Comparison of ENCODE assay signal across 10 cellular contexts in genomic region chr15:74817370-74817737, GRCh38. TPM values are rescaled to one million over a fixed set of nuclear protein-coding genes. Genes with fewer than 3 reads are reported as not detected.
A peak's percentile ranks its signal among the peaks of the same experiment; 100 is the strongest.
DNase-seq lines count a peak whose midpoint lies in the region; ATAC-seq and TF ChIP-seq lines count a peak whose summit lies in the region.
"Had no signal": no experiment of that assay in that cellular context is flagged by ENCODE, and none has a peak within 500 bp of the region (broad histone marks: within the 10 kb centered on the region; RNA-seq: fewer than 3 reads in every experiment).

No MANE protein-coding gene starts in this region.

- no peak overlapping the region for H3K4me3 ChIP-seq in smooth muscle cell

- no peak overlapping the region for H2AFZ ChIP-seq in smooth muscle cell (ENCODE audit: low read depth)

- no peak overlapping the region for H3K4me2 ChIP-seq in smooth muscle cell

- 40% methylated on average over 9 of the region's 9 CpGs for WGBS in smooth muscle cell (ENCODE audit: low lambda C conversion rate)

- H3K36me3 Mint-ChIP-seq in WTC11, result no peaks in the 10 kb centered on the region

- peaks cover 13% of the 10 kb centered on the region for H3K4me1 ChIP-seq in smooth muscle cell (ENCODE audit: low read depth)

- H3K27ac ChIP-seq in smooth muscle cell (ENCODE audit: low read depth), result peak overlapping the region; percentile 56

- peak overlapping the region; percentile 79 for H3K27ac Mint-ChIP-seq in WTC11

- no peaks in the 10 kb centered on the region for H3K79me2 ChIP-seq in smooth muscle cell (ENCODE audit: low read depth)

- peak in 2 of 3 experiments; percentile 54 to 81 for DNase-seq in NCI-H1417 (lab: John Stamatoyannopoulos, UW)
- no peak for DNase-seq in NCI-H1417 treated with DMSO at 0.1 percent for 48 hours (lab: John Stamatoyannopoulos, UW)
- no peak for DNase-seq in WTC11 (ENCODE audit: low spot score)
- DNase-seq in left ventricle myocardium superior, result peak; percentile 77
- no peak for DNase-seq in smooth muscle cell (lab: John Stamatoyannopoulos, UW; ENCODE audit: unreplicated experiment)
- DNase-seq in activated CD4-positive, alpha-beta T cell treated with anti-CD3 and anti-CD28 coated beads, Interleukin-2, amount 50 U/mL, for 1 hour, result no peak
- DNase-seq: ACHN, NCI-H2029 had no signal

- no peaks in the 10 kb centered on the region for H3K9me3 ChIP-seq in smooth muscle cell (replicated peaks; ENCODE audit: low read depth)

- no peaks in the 10 kb centered on the region for H3K36me3 ChIP-seq in smooth muscle cell (ENCODE audit: low read depth)

- no peaks in the 10 kb centered on the region; the same call in 1 of the 2 replicates for H3K27me3 Mint-ChIP-seq in WTC11 (ENCODE audit: low read depth)

- H3K4me3 Mint-ChIP-seq in WTC11, result no peak overlapping the region

- H3K9ac ChIP-seq in smooth muscle cell (ENCODE audit: low read depth), result no peak overlapping the region

- no peaks in the 10 kb centered on the region for H4K20me1 ChIP-seq in smooth muscle cell (ENCODE audit: low read depth)

- H3F3A ChIP-seq in smooth muscle cell (ENCODE audit: low read depth), result no peaks in the 10 kb centered on the region

- H3K9me3 Mint-ChIP-seq in WTC11, result no peaks in the 10 kb centered on the region

- no peaks in the 10 kb centered on the region for H3K27me3 ChIP-seq in smooth muscle cell (ENCODE audit: low read depth)

- POLR2A ChIA-PET in WTC11 (lab: Charles Lee), result no interaction called here

- intact Hi-C loops in left ventricle myocardium superior (cut with micrococcal nuclease), result no loop called here

- ATAC-seq in WTC11 (peak; percentile 61), left ventricle myocardium superior (peak; percentile 84), HG02884 (IDR thresholded peaks at IDR 0.05; ENCODE audit: unreplicated experiment) (no peak), HG02588 (IDR thresholded peaks at IDR 0.05; ENCODE audit: unreplicated experiment) (no peak)

- peaks cover 20% of the 10 kb centered on the region for H3K4me1 Mint-ChIP-seq in WTC11

- no peak for TF ChIP-seq CTCF in WTC11 (IDR thresholded peaks at IDR 0.05)
- no peak for TF ChIP-seq CTCF in smooth muscle cell (IDR thresholded peaks at IDR 0.05; ENCODE audit: borderline replicate concordance, insufficient read depth, poor library complexity, severe bottlenecking)

- CTCF ChIA-PET in WTC11 (lab: Charles Lee), result interaction anchor here (0.6 to 4.0 kb wide), 11 partner anchors 8 to 133 kb away, joined by 3 to 13 read pairs (median 6); partner anchors contain the start of genes CPLX3 and ULK3

TF ChIP-seq in WTC11, 78 proteins besides CTCF, POLR2A, EP300 and RAD21 (continues in another document):
- TF ChIP-seq FOXP1 (CRISPR knock-in tag; IDR thresholded peaks at IDR 0.05; ENCODE audit: borderline replicate concordance) (no peak), TEAD1 (CRISPR knock-in tag; IDR thresholded peaks at IDR 0.05) (no peak), TP53 (CRISPR knock-in tag; IDR thresholded peaks at IDR 0.05) (no peak), PRRX2 (CRISPR knock-in tag; IDR thresholded peaks at IDR 0.05) (no peak), SOX15 (CRISPR knock-in tag; IDR thresholded peaks at IDR 0.05) (no peak), GTF2I (CRISPR knock-in tag; conservative IDR thresholded peaks at IDR 0.05) (no peak), CREM (CRISPR knock-in tag; IDR thresholded peaks at IDR 0.05) (no peak), ATF6 (CRISPR knock-in tag; IDR thresholded peaks at IDR 0.05) (no peak)
- TF ChIP-seq, protein P1, sequence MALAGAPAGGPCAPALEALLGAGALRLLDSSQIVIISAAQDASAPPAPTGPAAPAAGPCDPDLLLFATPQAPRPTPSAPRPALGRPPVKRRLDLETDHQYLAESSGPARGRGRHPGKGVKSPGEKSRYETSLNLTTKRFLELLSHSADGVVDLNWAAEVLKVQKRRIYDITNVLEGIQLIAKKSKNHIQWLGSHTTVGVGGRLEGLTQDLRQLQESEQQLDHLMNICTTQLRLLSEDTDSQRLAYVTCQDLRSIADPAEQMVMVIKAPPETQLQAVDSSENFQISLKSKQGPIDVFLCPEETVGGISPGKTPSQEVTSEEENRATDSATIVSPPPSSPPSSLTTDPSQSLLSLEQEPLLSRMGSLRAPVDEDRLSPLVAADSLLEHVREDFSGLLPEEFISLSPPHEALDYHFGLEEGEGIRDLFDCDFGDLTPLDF (CRISPR knock-in tag; IDR thresholded peaks at IDR 0.05), result no peak
- TF ChIP-seq, protein P2, sequence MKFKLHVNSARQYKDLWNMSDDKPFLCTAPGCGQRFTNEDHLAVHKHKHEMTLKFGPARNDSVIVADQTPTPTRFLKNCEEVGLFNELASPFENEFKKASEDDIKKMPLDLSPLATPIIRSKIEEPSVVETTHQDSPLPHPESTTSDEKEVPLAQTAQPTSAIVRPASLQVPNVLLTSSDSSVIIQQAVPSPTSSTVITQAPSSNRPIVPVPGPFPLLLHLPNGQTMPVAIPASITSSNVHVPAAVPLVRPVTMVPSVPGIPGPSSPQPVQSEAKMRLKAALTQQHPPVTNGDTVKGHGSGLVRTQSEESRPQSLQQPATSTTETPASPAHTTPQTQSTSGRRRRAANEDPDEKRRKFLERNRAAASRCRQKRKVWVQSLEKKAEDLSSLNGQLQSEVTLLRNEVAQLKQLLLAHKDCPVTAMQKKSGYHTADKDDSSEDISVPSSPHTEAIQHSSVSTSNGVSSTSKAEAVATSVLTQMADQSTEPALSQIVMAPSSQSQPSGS (CRISPR knock-in tag; IDR thresholded peaks at IDR 0.05; ENCODE audit: borderline replicate concordance, low read depth), result no peak
- TF ChIP-seq, protein P3, sequence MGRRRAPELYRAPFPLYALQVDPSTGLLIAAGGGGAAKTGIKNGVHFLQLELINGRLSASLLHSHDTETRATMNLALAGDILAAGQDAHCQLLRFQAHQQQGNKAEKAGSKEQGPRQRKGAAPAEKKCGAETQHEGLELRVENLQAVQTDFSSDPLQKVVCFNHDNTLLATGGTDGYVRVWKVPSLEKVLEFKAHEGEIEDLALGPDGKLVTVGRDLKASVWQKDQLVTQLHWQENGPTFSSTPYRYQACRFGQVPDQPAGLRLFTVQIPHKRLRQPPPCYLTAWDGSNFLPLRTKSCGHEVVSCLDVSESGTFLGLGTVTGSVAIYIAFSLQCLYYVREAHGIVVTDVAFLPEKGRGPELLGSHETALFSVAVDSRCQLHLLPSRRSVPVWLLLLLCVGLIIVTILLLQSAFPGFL (CRISPR knock-in tag; IDR thresholded peaks at IDR 0.05; ENCODE audit: borderline replicate concordance), result no peak
- TF ChIP-seq, protein P4, sequence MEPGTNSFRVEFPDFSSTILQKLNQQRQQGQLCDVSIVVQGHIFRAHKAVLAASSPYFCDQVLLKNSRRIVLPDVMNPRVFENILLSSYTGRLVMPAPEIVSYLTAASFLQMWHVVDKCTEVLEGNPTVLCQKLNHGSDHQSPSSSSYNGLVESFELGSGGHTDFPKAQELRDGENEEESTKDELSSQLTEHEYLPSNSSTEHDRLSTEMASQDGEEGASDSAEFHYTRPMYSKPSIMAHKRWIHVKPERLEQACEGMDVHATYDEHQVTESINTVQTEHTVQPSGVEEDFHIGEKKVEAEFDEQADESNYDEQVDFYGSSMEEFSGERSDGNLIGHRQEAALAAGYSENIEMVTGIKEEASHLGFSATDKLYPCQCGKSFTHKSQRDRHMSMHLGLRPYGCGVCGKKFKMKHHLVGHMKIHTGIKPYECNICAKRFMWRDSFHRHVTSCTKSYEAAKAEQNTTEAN (CRISPR knock-in tag; IDR thresholded peaks at IDR 0.05), result no peak
- TF ChIP-seq, protein P5, sequence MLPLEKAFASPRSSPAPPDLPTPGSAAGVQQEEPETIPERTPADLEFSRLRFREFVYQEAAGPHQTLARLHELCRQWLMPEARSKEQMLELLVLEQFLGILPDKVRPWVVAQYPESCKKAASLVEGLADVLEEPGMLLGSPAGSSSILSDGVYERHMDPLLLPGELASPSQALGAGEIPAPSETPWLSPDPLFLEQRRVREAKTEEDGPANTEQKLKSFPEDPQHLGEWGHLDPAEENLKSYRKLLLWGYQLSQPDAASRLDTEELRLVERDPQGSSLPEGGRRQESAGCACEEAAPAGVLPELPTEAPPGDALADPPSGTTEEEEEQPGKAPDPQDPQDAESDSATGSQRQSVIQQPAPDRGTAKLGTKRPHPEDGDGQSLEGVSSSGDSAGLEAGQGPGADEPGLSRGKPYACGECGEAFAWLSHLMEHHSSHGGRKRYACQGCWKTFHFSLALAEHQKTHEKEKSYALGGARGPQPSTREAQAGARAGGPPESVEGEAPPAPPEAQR (CRISPR knock-in tag; IDR thresholded peaks at IDR 0.05), result no peak

RNA-seq across cellular contexts. Expression of gene LMAN1L, which starts 4.7 kb away (rescaled TPM):
- not detected in 3 replicates for total RNA-seq in WTC11 (2021)
- total RNA-seq in left ventricle myocardium superior, result 23.5 TPM
- not detected in 2 replicates for total RNA-seq in smooth muscle cell
- not detected in 2 replicates for polyA plus RNA-seq in smooth muscle cell

RNA-seq across cellular contexts. Expression of gene CPLX3, which starts 9.1 kb away (rescaled TPM):
- total RNA-seq in WTC11 (2021) (0.09 to 0.21 TPM (median 0.09 TPM) in 3 replicates), left ventricle myocardium superior (4.1 TPM), smooth muscle cell (0.04 and 0.22 TPM in 2 replicates)
- polyA plus RNA-seq in smooth muscle cell, result not detected in 2 replicates

RNA-seq across cellular contexts. Expression of gene ULK3, which starts 25.6 kb away (rescaled TPM):
- total RNA-seq in WTC11 (2021) (34.4 to 38.9 TPM (median 37.4 TPM) in 3 replicates), left ventricle myocardium superior (47.5 TPM), smooth muscle cell (14.2 and 24.1 TPM in 2 replicates)
- 20.8 and 23.7 TPM in 2 replicates for polyA plus RNA-seq in smooth muscle cell

RNA-seq across cellular contexts. Expression of gene CSK, which starts 35.5 kb away (rescaled TPM):
- total RNA-seq in WTC11 (2021) (55.1 to 55.9 TPM (median 55.3 TPM) in 3 replicates), left ventricle myocardium superior (45.8 TPM), smooth muscle cell (10.4 and 19.6 TPM in 2 replicates)
- 14.1 and 16.5 TPM in 2 replicates for polyA plus RNA-seq in smooth muscle cell

RNA-seq across cellular contexts. Expression of gene SCAMP2, which starts 55.8 kb away (rescaled TPM):
- total RNA-seq in WTC11 (2021) (38.0 to 47.0 TPM (median 39.0 TPM) in 3 replicates), left ventricle myocardium superior (46.2 TPM), smooth muscle cell (47.5 and 55.5 TPM in 2 replicates)
- 80.3 and 87.6 TPM in 2 replicates for polyA plus RNA-seq in smooth muscle cell

Comparison
In these comparisons a context has a peak if more than half of its experiments do, and no peak if none do; other contexts are left out.
1. DNase-seq: peak in NCI-H1417 (2 of 3) and left ventricle myocardium superior (single experiment); none in NCI-H1417 treated with DMSO at 0.1 percent for 48 hours (single experiment), WTC11 (single experiment), smooth muscle cell (single experiment) and activated CD4-positive, alpha-beta T cell treated with anti-CD3 and anti-CD28 coated beads, Interleukin-2, amount 50 U/mL, for 1 hour (single experiment).
2. ATAC-seq: peak in WTC11 (single experiment) and left ventricle myocardium superior (single experiment); none in HG02884 (single experiment) and HG02588 (single experiment).
3. RNA of gene LMAN1L, which starts 4.7 kb away (total RNA-seq): 23.5 TPM in left ventricle myocardium superior (single experiment); not detected in WTC11 and not detected in smooth muscle cell; every median in the first group is over 10 times any median in the second.